Comparison of ENCODE assay signal across 8 cellular contexts in the genomic region with DNA sequence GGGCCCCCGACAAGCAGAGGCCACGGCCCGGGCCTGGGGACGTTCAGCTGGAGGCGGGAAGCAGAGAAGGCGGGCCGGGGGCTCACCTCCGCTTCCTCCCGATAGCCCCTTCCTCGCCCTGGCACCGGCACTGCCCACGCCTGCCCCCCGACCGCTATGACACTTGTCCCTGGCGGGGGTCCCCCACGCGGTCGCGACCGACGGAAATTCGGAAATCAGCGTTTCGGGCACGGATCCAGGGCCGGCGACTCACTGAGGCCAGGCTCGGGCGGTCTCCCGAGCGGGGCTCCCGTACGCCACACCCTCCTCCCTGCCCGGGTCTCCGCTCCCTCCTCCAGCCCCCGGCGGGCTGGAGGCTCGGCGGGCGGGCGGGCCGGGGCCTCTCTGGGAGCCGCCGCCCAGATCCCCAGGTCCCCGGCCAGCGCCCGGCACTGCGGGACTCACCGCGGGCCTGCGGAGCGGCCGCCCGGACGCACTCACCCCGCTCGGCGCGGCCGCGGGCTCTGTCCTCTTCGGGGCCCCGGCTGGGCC. TPM values are rescaled to one million over a fixed set of nuclear protein-coding genes. Genes with fewer than 3 reads are reported as not detected.
DNase-seq lines count a peak whose midpoint lies in the region; ATAC-seq, FAIRE-seq and TF ChIP-seq lines count a peak whose summit lies in the region.

No MANE protein-coding gene starts in this region.

- peak overlapping the region; percentile 69 for H3K4me3 ChIP-seq in H7 (ENCODE audit: insufficient read depth, low read depth, low read length)
- H3K4me3 ChIP-seq in cardiac fibroblast (replicated peaks in 1 of 2; ENCODE audit: low read depth in 2 of 2, low read length in 2 of 2), result peak overlapping the region; percentile 70 to 75
- H3K4me3 ChIP-seq in HepG2 (replicated peaks in 1 of 3; ENCODE audit: insufficient read depth in 1 of 3, low read depth in 2 of 3, low read length in 3 of 3), result peak overlapping the region; percentile 72 to 98 (median 95)

- peak overlapping the region; percentile 89 for H3K27ac Mint-ChIP-seq in CD4-positive, alpha-beta T cell

- no peak overlapping the region for H2AFZ ChIP-seq in HepG2 (ENCODE audit: low read length)

- H3K27me3 Mint-ChIP-seq in CD4-positive, alpha-beta T cell, result no peaks in the 10 kb centered on the region

- peaks cover 57% of the 10 kb centered on the region for H3K4me1 Mint-ChIP-seq in CD4-positive, alpha-beta T cell (ENCODE audit: low read depth)

- H4K20me1 ChIP-seq in HepG2 (ENCODE audit: insufficient read depth, low read length), result no peaks in the 10 kb centered on the region

- H3K4me1 ChIP-seq in HepG2 (ENCODE audit: insufficient read depth, low read length), result peaks cover 69% of the 10 kb centered on the region

- TF ChIP-seq RAD21 in HepG2 (CRISPR knock-in tag; IDR thresholded peaks at IDR 0.05), result no peak

- TF ChIP-seq CTCF in CD4-positive, alpha-beta T cell (IDR thresholded peaks at IDR 0.05), result no peak
- TF ChIP-seq CTCF in cardiac fibroblast (IDR thresholded peaks at IDR 0.05; ENCODE audit: low read depth, low read length), result no peak
- 0 out of 2 replicates have a peak, but pooled peaks have one; percentile 7 for TF ChIP-seq CTCF in HepG2 (CRISPR knock-in tag; IDR thresholded peaks at IDR 0.05)

- no peak overlapping the region for H3K27ac ChIP-seq in CD4-positive, alpha-beta T cell (ENCODE audit: low read depth, low read length)
- peak overlapping the region; percentile 49 for H3K27ac ChIP-seq in HepG2 (ENCODE audit: extremely low read length, insufficient read depth, low read length)

- no peak for FAIRE-seq in HepG2 (lab: Jason Lieb, UNC)

- in situ Hi-C loops in HepG2 (cut with HindIII; ENCODE audit: extremely low pct_ligation_motif_present, low pct_unique_long_range_greater_than_20kb), result no loop called here

- H3K36me3 Mint-ChIP-seq in CD4-positive, alpha-beta T cell (ENCODE audit: low read depth), result peaks cover 11% of the 10 kb centered on the region

- no TSS peak for BruUV-seq in HepG2 (replicated peaks; lab: Mats Ljungman, UMichigan)

- H3K9me3 ChIP-seq in CD4-positive, alpha-beta T cell (ENCODE audit: control insufficient read depth, low read length), result no peaks in the 10 kb centered on the region
- no peaks in the 10 kb centered on the region for H3K9me3 ChIP-seq in HepG2 (ENCODE audit: low read length)

- CTCF ChIA-PET in CD4-positive, alpha-beta T cell (lab: Charles Lee), result interaction anchor here (1.1 to 1.8 kb wide), 4 partner anchors 12 to 106 kb away, joined by 4 to 7 read pairs (median 6); no protein-coding TSS in a partner anchor
- CTCF ChIA-PET in HepG2 (lab: Yijun Ruan, JAX; ENCODE audit: low intra/inter-chr PET ratio, low total read pairs), result interaction anchor here (0.7 kb wide), 1 partner anchor 107 kb away, joined by 4 read pairs; no protein-coding TSS in a partner anchor

- WGBS in HepG2 (ENCODE audit: low lambda C conversion rate), result no CpG with 5 or more reads among the region's 63 CpGs

- no peaks in the 10 kb centered on the region for H3K36me3 ChIP-seq in H7 (replicated peaks; ENCODE audit: control insufficient read depth, insufficient read depth, low read length)
- peaks cover 0 to 2% of the 10 kb centered on the region in 2 experiments; a peak in 1 of 5 replicates for H3K36me3 ChIP-seq in HepG2 (replicated peaks in 1 of 2; ENCODE audit: control insufficient read depth in 1 of 2, insufficient read depth in 2 of 2, low read length in 2 of 2)

- H3K9me3 Mint-ChIP-seq in CD4-positive, alpha-beta T cell, result no peaks in the 10 kb centered on the region

- POLR2A ChIA-PET in CD4-positive, alpha-beta T cell (lab: Charles Lee), result interaction anchor here (1.0 to 5.6 kb wide), 9 partner anchors 10 to 109 kb away, joined by 3 to 49 read pairs (median 10); a partner anchor contains a TSS
- POLR2A ChIA-PET in HepG2 (lab: Yijun Ruan, JAX), result interaction anchor here (0.6 to 3.1 kb wide), 4 partner anchors 9 to 88 kb away, joined by 3 to 20 read pairs (median 6); a partner anchor contains a TSS

- ATAC-seq in CD4-positive, alpha-beta T cell (ENCODE audit: poor library complexity), result peak; percentile 16
- ATAC-seq in HepG2 (peak; percentile 32), HG03571 (IDR thresholded peaks at IDR 0.05; ENCODE audit: unreplicated experiment) (no peak)
- peak; percentile 48 for ATAC-seq in stimulated activated naive CD8-positive, alpha-beta T cell treated with anti-CD3 and anti-CD28 coated beads, Interleukin-15, Interleukin-2, amounts not matched to agents 100 U/mL and 50 U/mL, for 24 hours

- H3K9ac ChIP-seq in HepG2 (ENCODE audit: insufficient read depth, low read depth, low read length), result peak overlapping the region; percentile 85

- intact Hi-C loops in CD4-positive, alpha-beta T cell (cut with DNase I, micrococcal nuclease), result loop anchor here (2.0 to 5.0 kb wide), 5 partner anchors 76 to 173 kb away; a partner anchor contains a TSS
- intact Hi-C loops in HepG2 (cut with micrococcal nuclease; ENCODE audit: unreplicated experiment), result loop anchor here (5.0 kb wide), 1 partner anchor 108 kb away; no protein-coding TSS in a partner anchor

- H3K79me2 ChIP-seq in HepG2 (ENCODE audit: insufficient read depth, low read length), result peaks cover 35% of the 10 kb centered on the region

- H3K4me3 Mint-ChIP-seq in CD4-positive, alpha-beta T cell, result peak overlapping the region; percentile 85

- H3K4me2 ChIP-seq in HepG2 (ENCODE audit: low read depth, low read length), result peak overlapping the region; percentile 90

- no peak for TF ChIP-seq POLR2A in HepG2 (IDR thresholded peaks at IDR 0.05; ENCODE audit: insufficient read depth in 1 of 2, low read depth in 2 of 2, low read length in 2 of 2)

- peak in 1 of 10 experiments; percentile 14 for DNase-seq in CD4-positive, alpha-beta T cell
- peak; percentile 88 for DNase-seq in H7
- peak; percentile 27 for DNase-seq in SK-N-DZ (ENCODE audit: low spot score)
- peak in 1 of 2 donors; percentile 26 for DNase-seq in cardiac fibroblast (ENCODE audit: low read depth in 2 of 2)
- DNase-seq in HepG2 (ENCODE audit: low spot score), result no peak
- DNase-seq in stimulated activated naive CD8-positive, alpha-beta T cell treated with anti-CD3 and anti-CD28 coated beads, Interleukin-15, Interleukin-2, amounts not matched to agents 100 U/mL and 50 U/mL, for 24 hours, result peak; percentile 61
- DNase-seq in UCSD-AML1 (lab: John Stamatoyannopoulos, UW; ENCODE audit: unreplicated experiment), result no peak

- H3K27me3 ChIP-seq in CD4-positive, alpha-beta T cell (ENCODE audit: control insufficient read depth, insufficient read depth, low read length), result no peaks in the 10 kb centered on the region
- peaks cover 26% of the 10 kb centered on the region for H3K27me3 ChIP-seq in H7 (ENCODE audit: control insufficient read depth, insufficient read depth, low read length)
- no peaks in the 10 kb centered on the region for H3K27me3 ChIP-seq in HepG2 (ENCODE audit: control insufficient read depth in 1 of 2, insufficient read depth in 2 of 2, low read length in 2 of 2)

- TF ChIP-seq EP300 in HepG2 (IDR thresholded peaks at IDR 0.05; ENCODE audit: low read depth in 2 of 2, low read length in 2 of 2) (no peak), HepG2 (CRISPR knock-in tag; IDR thresholded peaks at IDR 0.05; ENCODE audit: borderline replicate concordance) (no peak)

TF ChIP-seq in HepG2, 621 proteins besides CTCF, POLR2A, EP300 and RAD21 (continues in another document):
- no peak for TF ChIP-seq STAT5B (CRISPR knock-in tag; IDR thresholded peaks at IDR 0.05)
- no peak for TF ChIP-seq SMARCE1 (IDR thresholded peaks at IDR 0.05; ENCODE audit: borderline replicate concordance)
- TF ChIP-seq RARA (CRISPR knock-in tag; IDR thresholded peaks at IDR 0.05), result no peak

RNA-seq across cellular contexts. Expression of a gene that starts 0.6 kb away (rescaled TPM):
- 10 to 100 TPM; 37.3 to 38.3 TPM for total RNA-seq in CD4-positive, alpha-beta T cell
- 3.5 and 3.7 TPM in 2 replicates for total RNA-seq in H7 (2014; rRNA removed; shearing (Covaris generic))
- 1.0 and 1.3 TPM in 2 replicates for polyA plus RNA-seq in SK-N-DZ (2014; cell fraction: cytosol; rRNA removed)
- polyA plus RNA-seq in SK-N-DZ (2014; cell fraction: nucleus; rRNA removed), result 3.3 and 9.0 TPM in 2 replicates
- total RNA-seq in HepG2 (2016; rRNA removed; fragmentation: Illumina TruSeq; extraction: Trizol), result 4.2 and 4.7 TPM in 2 replicates
- total RNA-seq in HepG2 (2016; cell fraction: cytosol; rRNA removed; fragmentation: Illumina TruSeq; extraction: Trizol; ENCODE audit: low read depth), result 2.8 and 3.0 TPM in 2 replicates
- total RNA-seq in HepG2 (2016; cell fraction: insoluble cytoplasmic fraction; rRNA removed; fragmentation: Illumina TruSeq; extraction: Trizol), result 4.4 and 4.6 TPM in 2 replicates
- 4.6 and 5.9 TPM in 2 replicates for total RNA-seq in HepG2 (2016; cell fraction: membrane; rRNA removed; fragmentation: Illumina TruSeq; extraction: Trizol)
- 8.8 and 10.6 TPM in 2 replicates for total RNA-seq in HepG2 (2016; cell fraction: nucleus; rRNA removed; fragmentation: Illumina TruSeq; extraction: Trizol)
- polyA plus RNA-seq in HepG2 (2011; rRNA removed), result 5.3 TPM in 2 replicates
- 1.9 and 2.8 TPM in 2 replicates for polyA plus RNA-seq in HepG2 (2011; cell fraction: cytosol; rRNA removed)
- 29.2 and 36.9 TPM in 2 replicates for polyA plus RNA-seq in HepG2 (2011; cell fraction: nucleus; rRNA removed)
- 4.9 and 8.6 TPM in 2 replicates for polyA plus RNA-seq in HepG2 (2012)
- 2.0 and 2.7 TPM in 2 replicates for polyA plus RNA-seq in HepG2 (2016; cell fraction: cytosol; fragmentation: Illumina TruSeq; extraction: Trizol; ENCODE audit: low read depth)
- polyA plus RNA-seq in HepG2 (2016; cell fraction: insoluble cytoplasmic fraction; fragmentation: Illumina TruSeq; extraction: Trizol; ENCODE audit: low read depth), result 4.0 and 5.3 TPM in 2 replicates
- polyA plus RNA-seq in HepG2 (2016; cell fraction: membrane; fragmentation: Illumina TruSeq; extraction: Trizol; ENCODE audit: low read depth), result 3.2 and 3.3 TPM in 2 replicates
- 22.7 and 28.3 TPM in 2 replicates for polyA plus RNA-seq in HepG2 (2016; cell fraction: nucleus; fragmentation: Illumina TruSeq; extraction: Trizol; ENCODE audit: insufficient read depth, low read depth)
- polyA minus RNA-seq in HepG2 (2011; rRNA and poly(A)+ RNA removed; ENCODE audit: low replicate concordance), result 9.4 and 13.8 TPM in 2 replicates
- 4.8 and 6.2 TPM in 2 replicates for polyA minus RNA-seq in HepG2 (2011; cell fraction: cytosol; rRNA and poly(A)+ RNA removed)
- 17.6 and 22.1 TPM in 2 replicates for polyA minus RNA-seq in HepG2 (2011; cell fraction: nucleus; rRNA and poly(A)+ RNA removed)

Comparison
In these comparisons a context has a peak if more than half of its experiments do, and no peak if none do; other contexts are left out.
1. DNase-seq: peak in H7 (single experiment), SK-N-DZ (single experiment) and stimulated activated naive CD8-positive, alpha-beta T cell treated with anti-CD3 and anti-CD28 coated beads, Interleukin-15, Interleukin-2, amounts not matched to agents 100 U/mL and 50 U/mL, for 24 hours (single experiment); none in HepG2 (single experiment) and UCSD-AML1 (single experiment).
2. Peak in every context shown above with its lines, with median percentiles within 50 percentile points of each other: H3K4me3 ChIP-seq.